8 cellular contexts compared by ENCODE assay signal in the genomic region with DNA sequence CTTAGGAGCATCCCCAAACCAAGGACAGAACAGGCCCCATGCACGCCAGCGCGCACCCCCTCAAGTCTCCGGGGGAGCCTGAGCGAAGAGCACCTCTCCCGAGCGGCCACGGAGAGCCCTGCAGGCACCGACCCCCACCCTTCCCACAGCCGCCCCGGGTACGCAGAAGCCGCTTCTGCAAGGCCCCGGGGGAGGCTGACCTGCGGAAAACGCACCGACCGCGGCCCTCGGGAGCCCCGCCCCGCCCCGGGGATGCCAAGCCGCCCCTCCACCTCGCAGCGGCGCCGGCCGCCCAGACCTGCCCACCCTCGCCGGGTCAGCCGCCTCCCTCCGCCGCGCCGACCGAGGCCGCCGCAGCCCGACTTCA. TPM values are rescaled to one million over a fixed set of nuclear protein-coding genes. Genes with fewer than 3 reads are reported as not detected.
A peak's percentile ranks its signal among the peaks of the same experiment; 100 is the strongest.
DNase-seq lines count a peak whose midpoint lies in the region; ATAC-seq, FAIRE-seq and TF ChIP-seq lines count a peak whose summit lies in the region.

No MANE protein-coding gene starts in this region.

- H3K27me3 Mint-ChIP-seq in activated naive CD4-positive, alpha-beta T cell treated with anti-CD3 and anti-CD28 coated beads, Interleukin-2, amount 50 U/mL, for 24 hours, result no peaks in the 10 kb centered on the region

- H3K4me2 ChIP-seq in keratinocyte (ENCODE audit: control insufficient read depth, extremely low read depth, insufficient read depth, low read depth, low read length), result peak overlapping the region; percentile 99

- peak overlapping the region; percentile 6 for H3K27ac Mint-ChIP-seq in activated naive CD4-positive, alpha-beta T cell treated with anti-CD3 and anti-CD28 coated beads, Interleukin-2, amount 50 U/mL, for 24 hours

- ATAC-seq in HG02981 (IDR thresholded peaks at IDR 0.05; ENCODE audit: unreplicated experiment) (peak; percentile 26), GM21825 (IDR thresholded peaks at IDR 0.05; ENCODE audit: unreplicated experiment) (no peak)

- peaks cover 43% of the 10 kb centered on the region for H3K79me2 ChIP-seq in keratinocyte (ENCODE audit: control insufficient read depth, insufficient read depth, low read length)

- peaks cover 5% of the 10 kb centered on the region for H4K20me1 ChIP-seq in keratinocyte (ENCODE audit: control insufficient read depth, extremely low read depth, insufficient read depth, low read length)

- H3K27ac ChIP-seq in keratinocyte (ENCODE audit: control insufficient read depth, insufficient read depth, low read length) (peak overlapping the region; percentile 54), substantia nigra (ENCODE audit: low read depth, low read length, poor library complexity, severe bottlenecking) (peak overlapping the region; percentile 76)

- TF ChIP-seq CTCF in keratinocyte (optimal IDR thresholded peaks at IDR 0.05 in 1 of 3, IDR thresholded peaks at IDR 0.05 in 1 of 3, conservative IDR thresholded peaks at IDR 0.05 in 1 of 3; ENCODE audit: extremely low read depth in 1 of 3, insufficient read depth in 2 of 3, low read length in 3 of 3), result no peak

- H3K27me3 ChIP-seq in keratinocyte (ENCODE audit: control insufficient read depth, extremely low read depth, insufficient read depth, low read length), result no peaks in the 10 kb centered on the region

- H3K9me3 Mint-ChIP-seq in activated naive CD4-positive, alpha-beta T cell treated with anti-CD3 and anti-CD28 coated beads, Interleukin-2, amount 50 U/mL, for 24 hours, result no peaks in the 10 kb centered on the region

- peaks cover 39% of the 10 kb centered on the region for H3K4me1 ChIP-seq in keratinocyte (ENCODE audit: control insufficient read depth, extremely low read depth, insufficient read depth, low read length)

- H3K4me3 ChIP-seq in keratinocyte (ENCODE audit: control insufficient read depth in 2 of 3, extremely low read depth in 1 of 3, insufficient read depth in 2 of 3, low read depth in 1 of 3, low read length in 3 of 3), result peak overlapping the region; percentile 79 to 94 (median 90)

- H3K9me1 ChIP-seq in keratinocyte (ENCODE audit: control insufficient read depth, extremely low read depth, insufficient read depth, low read length), result peaks cover 2% of the 10 kb centered on the region

- no peak for FAIRE-seq in keratinocyte (lab: Jason Lieb, UNC)

- H2AFZ ChIP-seq in keratinocyte (ENCODE audit: control insufficient read depth, low read length), result peak overlapping the region; percentile 85

- no peaks in the 10 kb centered on the region for H3K9me3 ChIP-seq in keratinocyte (ENCODE audit: control insufficient read depth, low read depth, low read length)

- H3K4me1 Mint-ChIP-seq in activated naive CD4-positive, alpha-beta T cell treated with anti-CD3 and anti-CD28 coated beads, Interleukin-2, amount 50 U/mL, for 24 hours, result peaks cover 62% of the 10 kb centered on the region

- H3K36me3 Mint-ChIP-seq in activated naive CD4-positive, alpha-beta T cell treated with anti-CD3 and anti-CD28 coated beads, Interleukin-2, amount 50 U/mL, for 24 hours, result peaks cover 3% of the 10 kb centered on the region

- H3K4me3 Mint-ChIP-seq in activated naive CD4-positive, alpha-beta T cell treated with anti-CD3 and anti-CD28 coated beads, Interleukin-2, amount 50 U/mL, for 24 hours, result peak overlapping the region; percentile 86

- dilution Hi-C loops in keratinocyte (cut with MboI; ENCODE audit: extremely low pct_ligation_motif_present, low sequenced_read_pairs), result no loop called here

- H3K9ac ChIP-seq in keratinocyte (ENCODE audit: control insufficient read depth, extremely low read depth, insufficient read depth, low read length), result peak overlapping the region; percentile 76

- peaks cover 0 to 8% of the 10 kb centered on the region in 2 experiments for H3K36me3 ChIP-seq in keratinocyte (ENCODE audit: control insufficient read depth in 2 of 2, extremely low read depth in 1 of 2, insufficient read depth in 2 of 2, low read length in 2 of 2)

- peak; percentile 46 for DNase-seq in NCI-H2029 treated with DMSO at 0.1 percent for 48 hours (lab: John Stamatoyannopoulos, UW)
- no peak for DNase-seq in NCI-H2029 (lab: John Stamatoyannopoulos, UW)
- DNase-seq in keratinocyte (ENCODE audit: low read depth, low spot score), result no peak
- DNase-seq in substantia nigra (lab: John Stamatoyannopoulos, UW), result peak in 17 of 49 donors; percentile 28 to 71 (median 51)
- DNase-seq in stimulated activated CD4-positive, alpha-beta T cell treated with anti-CD3 and anti-CD28 coated beads, Interleukin-15, amount 100 ng/mL, for 24 hours, result no peak

RNA-seq across cellular contexts. Expression of gene CAPRIN2, which starts 0.4 kb away (rescaled TPM):
- 15.2 to 32.4 TPM (median 24.5 TPM) in 3 replicates for polyA plus RNA-seq in keratinocyte
- polyA plus RNA-seq in keratinocyte (2011; ENCODE audit: low read depth), result 8.1 TPM
- 4.6 and 8.1 TPM in 2 replicates for polyA plus RNA-seq in keratinocyte (2011; cell fraction: cytosol; rRNA removed)
- polyA plus RNA-seq in keratinocyte (2011; cell fraction: nucleus; rRNA removed), result 106 and 121 TPM in 2 replicates
- 10.4 and 13.9 TPM in 2 replicates for polyA plus RNA-seq in keratinocyte (2012; ENCODE audit: low replicate concordance)
- polyA minus RNA-seq in keratinocyte, result 6.0 to 34.7 TPM (median 14.2 TPM) in 3 replicates
- 10.2 TPM for polyA minus RNA-seq in keratinocyte (2011; cell fraction: cytosol; rRNA and poly(A)+ RNA removed)
- polyA minus RNA-seq in keratinocyte (2011; cell fraction: nucleus; rRNA and poly(A)+ RNA removed), result 15.1 and 30.6 TPM in 2 replicates

RNA-seq across cellular contexts. Expression of gene IPO8, which starts 58.7 kb away (rescaled TPM):
- 9.9 to 18.8 TPM (median 12.7 TPM) in 3 replicates for polyA plus RNA-seq in keratinocyte
- polyA plus RNA-seq in keratinocyte (2011; ENCODE audit: low read depth), result 26.2 TPM
- polyA plus RNA-seq in keratinocyte (2011; cell fraction: cytosol; rRNA removed), result 10.3 and 17.0 TPM in 2 replicates
- polyA plus RNA-seq in keratinocyte (2011; cell fraction: nucleus; rRNA removed), result 18.3 and 22.2 TPM in 2 replicates
- polyA plus RNA-seq in keratinocyte (2012; ENCODE audit: low replicate concordance), result 11.5 and 26.4 TPM in 2 replicates
- 21.6 to 50.5 TPM (median 24.4 TPM) in 3 replicates for polyA minus RNA-seq in keratinocyte
- 18.8 TPM for polyA minus RNA-seq in keratinocyte (2011; cell fraction: cytosol; rRNA and poly(A)+ RNA removed)
- polyA minus RNA-seq in keratinocyte (2011; cell fraction: nucleus; rRNA and poly(A)+ RNA removed), result 22.4 and 40.6 TPM in 2 replicates
